ENCODE assay signal across 2 cellular contexts in the genomic region with DNA sequence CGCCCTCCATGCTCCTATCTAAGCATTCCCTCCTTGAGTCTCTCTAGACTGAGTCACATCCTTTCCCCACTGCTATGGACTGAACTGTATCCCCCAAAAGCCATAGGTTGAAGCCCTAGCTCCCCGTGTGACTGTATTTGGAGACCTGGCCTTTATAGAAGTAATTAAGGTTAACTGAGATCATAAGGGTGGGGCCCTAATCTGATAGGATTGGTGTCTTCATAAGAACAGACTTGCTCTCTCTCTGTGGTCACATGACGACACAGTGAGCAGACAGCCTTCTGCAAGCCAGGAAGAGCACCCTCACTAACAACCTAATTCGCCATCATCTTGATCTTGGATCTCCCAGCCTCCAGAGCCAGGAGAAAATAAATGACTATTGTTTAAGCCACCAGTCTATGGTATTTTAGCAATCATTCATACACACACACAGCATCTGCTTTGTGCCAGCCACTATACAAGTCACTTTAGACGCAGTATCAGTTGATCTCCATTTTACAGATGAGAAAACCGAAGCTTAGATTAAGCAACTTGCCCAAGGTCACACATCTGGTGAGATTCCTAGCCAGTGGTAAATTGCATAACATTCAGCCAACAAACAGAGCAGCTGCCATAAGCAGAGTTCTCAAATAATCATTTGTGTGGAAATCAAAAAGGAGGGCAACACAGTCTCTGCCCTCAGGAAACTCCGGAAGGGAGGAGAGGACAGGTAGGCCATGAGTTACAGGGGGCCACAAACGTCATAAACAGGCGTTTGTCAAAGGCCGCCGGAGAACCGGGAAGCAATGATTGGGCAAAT.
TF ChIP-seq lines count a peak whose summit lies in the region.

No MANE protein-coding gene starts in this region.

TF ChIP-seq in A549, 52 proteins besides CTCF, POLR2A, EP300 and RAD21 (continued from another document):
- TF ChIP-seq ATOH8 (CRISPR knock-in tag; IDR thresholded peaks at IDR 0.05; ENCODE audit: low read depth) (no peak), PHF8 (IDR thresholded peaks at IDR 0.05; ENCODE audit: borderline replicate concordance, low read depth) (no peak), USF2 (IDR thresholded peaks at IDR 0.05) (no peak), ESRRA (IDR thresholded peaks at IDR 0.05; ENCODE audit: borderline replicate concordance, low read length) (no peak), REST (IDR thresholded peaks at IDR 0.05) (no peak), POLR2AphosphoS2 (conservative IDR thresholded peaks at IDR 0.05; ENCODE audit: low read length) (no peak), MAFK (IDR thresholded peaks at IDR 0.05; ENCODE audit: partially characterized antibody) (no peak)
- TF ChIP-seq, protein P1, sequence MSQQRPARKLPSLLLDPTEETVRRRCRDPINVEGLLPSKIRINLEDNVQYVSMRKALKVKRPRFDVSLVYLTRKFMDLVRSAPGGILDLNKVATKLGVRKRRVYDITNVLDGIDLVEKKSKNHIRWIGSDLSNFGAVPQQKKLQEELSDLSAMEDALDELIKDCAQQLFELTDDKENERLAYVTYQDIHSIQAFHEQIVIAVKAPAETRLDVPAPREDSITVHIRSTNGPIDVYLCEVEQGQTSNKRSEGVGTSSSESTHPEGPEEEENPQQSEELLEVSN (IDR thresholded peaks at IDR 0.05; ENCODE audit: borderline replicate concordance, low read depth), result no peak
- TF ChIP-seq, protein P2, sequence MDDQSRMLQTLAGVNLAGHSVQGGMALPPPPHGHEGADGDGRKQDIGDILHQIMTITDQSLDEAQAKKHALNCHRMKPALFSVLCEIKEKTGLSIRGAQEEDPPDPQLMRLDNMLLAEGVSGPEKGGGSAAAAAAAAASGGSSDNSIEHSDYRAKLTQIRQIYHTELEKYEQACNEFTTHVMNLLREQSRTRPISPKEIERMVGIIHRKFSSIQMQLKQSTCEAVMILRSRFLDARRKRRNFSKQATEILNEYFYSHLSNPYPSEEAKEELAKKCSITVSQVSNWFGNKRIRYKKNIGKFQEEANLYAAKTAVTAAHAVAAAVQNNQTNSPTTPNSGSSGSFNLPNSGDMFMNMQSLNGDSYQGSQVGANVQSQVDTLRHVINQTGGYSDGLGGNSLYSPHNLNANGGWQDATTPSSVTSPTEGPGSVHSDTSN (IDR thresholded peaks at IDR 0.05), result no peak

TF ChIP-seq in HCT116, 20 proteins besides CTCF, POLR2A, EP300 and RAD21 (continued from another document):
- no peak for TF ChIP-seq ZBTB33 (IDR thresholded peaks at IDR 0.05; ENCODE audit: extremely low read depth, insufficient replicate concordance, low read length)
- TF ChIP-seq YY1 (IDR thresholded peaks at IDR 0.05; ENCODE audit: extremely low read depth, insufficient replicate concordance, low read depth, low read length), result no peak
- no peak for TF ChIP-seq ZNF274 (IDR thresholded peaks at IDR 0.05; ENCODE audit: low read depth, low read length)
- no peak for TF ChIP-seq SIN3A (IDR thresholded peaks at IDR 0.05; ENCODE audit: low read depth)
